ENCODE assay signal across 1 cellular context in genomic region chr11:61837411-61838005, GRCh38.
TF ChIP-seq lines count a peak whose summit lies in the region.

No MANE protein-coding gene starts in this region.

TF ChIP-seq in H1, 55 proteins besides CTCF, POLR2A, EP300 and RAD21:
- no peak for TF ChIP-seq CEBPB (IDR thresholded peaks at IDR 0.05; ENCODE audit: low read depth, low read length)
- TF ChIP-seq POLR2AphosphoS5 (IDR thresholded peaks at IDR 0.05; ENCODE audit: low read depth, low read length), result peak; percentile 36; the same call in 1 of the 2 replicates
